ENCODE assay signal across 28 cellular contexts in the genomic region with DNA sequence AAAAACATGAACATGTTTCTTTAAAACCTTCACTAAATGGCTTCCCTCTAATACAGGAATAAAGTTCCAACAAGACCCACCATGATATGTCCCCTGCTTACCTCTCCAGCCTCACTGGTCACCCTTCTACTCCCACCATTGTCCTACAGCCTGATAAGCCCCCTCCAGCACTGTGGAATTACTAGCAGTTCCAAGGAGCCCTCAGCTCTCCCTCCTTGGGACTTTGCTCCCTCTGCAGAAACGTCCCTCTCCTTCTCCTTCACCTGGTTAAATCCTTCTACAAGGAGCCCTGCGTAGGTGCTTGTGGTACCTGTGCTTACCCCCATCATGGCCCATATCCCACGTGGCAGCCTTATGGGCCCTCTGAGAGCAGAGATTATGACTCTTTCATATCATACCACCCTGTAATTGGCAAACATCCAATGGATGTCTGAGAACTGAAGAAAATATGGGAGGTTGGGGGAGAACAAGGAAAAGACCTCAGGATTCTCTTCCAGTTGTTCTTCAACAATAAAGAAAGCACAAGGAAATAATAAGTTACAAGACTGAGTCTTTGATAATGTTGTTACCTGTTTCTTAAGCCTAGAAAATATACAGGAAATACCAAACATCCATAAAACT. TPM values are rescaled to one million over a fixed set of nuclear protein-coding genes. Genes with fewer than 3 reads are reported as not detected.
DNase-seq lines count a peak whose midpoint lies in the region; ATAC-seq and TF ChIP-seq lines count a peak whose summit lies in the region.
"Had no signal": no experiment of that assay in that cellular context is flagged by ENCODE, and none has a peak within 500 bp of the region (broad histone marks: within the 10 kb centered on the region; RNA-seq: fewer than 3 reads in every experiment).

No MANE protein-coding gene starts in this region.

- ATAC-seq in effector memory CD8-positive, alpha-beta T cell (replicated peaks), result no peak
- no peak for ATAC-seq in gastrocnemius medialis
- ATAC-seq in HG02870 (IDR thresholded peaks at IDR 0.05; ENCODE audit: unreplicated experiment), result no peak
- ATAC-seq: activated CD8-positive, alpha-beta T cell treated with anti-CD3 and anti-CD28 coated beads, Interleukin-2, amount 10 ng/mL, durations not matched to agents 7 days and 5 days; left cardiac atrium had no signal

- DNase-seq in activated naive CD4-positive, alpha-beta T cell treated with anti-CD3 and anti-CD28 coated beads, Interleukin-2, amount 10 ng/mL, durations not matched to agents 7 days and 5 days, result no peak
- DNase-seq in NCI-H1436 (lab: John Stamatoyannopoulos, UW), result peak; percentile 52
- DNase-seq in effector memory CD8-positive, alpha-beta T cell, result no peak
- no peak for DNase-seq in gastrocnemius medialis
- DNase-seq in HK-2 (ENCODE audit: unreplicated experiment), result no peak
- no peak for DNase-seq in NCI-H446 treated with DMSO at 0.1 percent for 48 hours (lab: John Stamatoyannopoulos, UW)
- DNase-seq: activated CD4-positive, alpha-beta T cell treated with anti-CD3 and anti-CD28 coated beads for 1 hour; activated CD8-positive, alpha-beta T cell treated with anti-CD3 and anti-CD28 coated beads, Interleukin-2, amount 10 ng/mL, durations not matched to agents 7 days and 5 days; activated T-cell treated with anti-CD3 and anti-CD28 coated beads, Interleukin-2, amount 50 U/mL, for 1 hour; Caco-2; central memory CD4-positive, alpha-beta T cell; dorsolateral prefrontal cortex; HCEC 1CT; heart left ventricle; left cardiac atrium; NCI-H1092 treated with DMSO at 0.1 percent for 48 hours; NCI-H2029 treated with DMSO at 0.1 percent for 48 hours; NK-92 treated with Interleukin-12 subunit alpha and Interleukin-12 subunit beta, amount 100 ng/mL, for 24 hours; Peyer's patch; SIG-M5; stimulated activated CD8-positive, alpha-beta memory T cell treated with anti-CD3 and anti-CD28 coated beads, Interleukin-4, amount 100 ng/mL, for 48 hours; T-helper 1 cell; transverse colon had no signal

- no peaks in the 10 kb centered on the region for H3K9me3 ChIP-seq in gastrocnemius medialis
- H3K9me3 ChIP-seq: Caco-2, heart left ventricle, neutrophil, Peyer's patch, prostate gland, transverse colon had no signal

- no peaks in the 10 kb centered on the region for H3K36me3 ChIP-seq in gastrocnemius medialis
- H3K36me3 ChIP-seq: heart left ventricle, neutrophil, Peyer's patch, prostate gland, transverse colon had no signal

- H3K27ac ChIP-seq in gastrocnemius medialis, result peak overlapping the region in 3 of 4 donors; percentile 30 to 42 (median 39)
- H3K27ac ChIP-seq: dorsolateral prefrontal cortex, neutrophil, Peyer's patch, prostate gland, transverse colon had no signal

- TF ChIP-seq POLR2A in gastrocnemius medialis (IDR thresholded peaks at IDR 0.05), result no peak

- H3K4me1 ChIP-seq in gastrocnemius medialis, result peaks cover 15 to 22% of the 10 kb centered on the region in 2 donors
- H3K4me1 ChIP-seq: Caco-2 had no signal

- H3K27me3 Mint-ChIP-seq in activated naive CD4-positive, alpha-beta T cell treated with anti-CD3 and anti-CD28 coated beads, Interleukin-2, amount 50 U/mL, for 24 hours, result no peaks in the 10 kb centered on the region
- no peaks in the 10 kb centered on the region for H3K27me3 Mint-ChIP-seq in activated naive CD4-positive, alpha-beta T cell treated with anti-CD3 and anti-CD28 coated beads, Interleukin-2, amount 10 ng/mL, durations not matched to agents 7 days and 5 days
- no peaks in the 10 kb centered on the region for H3K27me3 Mint-ChIP-seq in effector memory CD8-positive, alpha-beta T cell
- H3K27me3 Mint-ChIP-seq: B cell had no signal

- H3K4me3 ChIP-seq in gastrocnemius medialis, result no peak overlapping the region
- H3K4me3 ChIP-seq: dorsolateral prefrontal cortex, heart left ventricle, Peyer's patch, prostate gland, transverse colon had no signal

- CTCF ChIA-PET in activated naive CD4-positive, alpha-beta T cell treated with anti-CD3 and anti-CD28 coated beads, Interleukin-2, amount 10 ng/mL, durations not matched to agents 7 days and 5 days (lab: Charles Lee), result no interaction called here

- peak overlapping the region; percentile 79 for H3K27ac Mint-ChIP-seq in activated naive CD4-positive, alpha-beta T cell treated with anti-CD3 and anti-CD28 coated beads, Interleukin-2, amount 50 U/mL, for 24 hours
- H3K27ac Mint-ChIP-seq in activated naive CD4-positive, alpha-beta T cell treated with anti-CD3 and anti-CD28 coated beads, Interleukin-2, amount 10 ng/mL, durations not matched to agents 7 days and 5 days, result no peak overlapping the region
- H3K27ac Mint-ChIP-seq in effector memory CD8-positive, alpha-beta T cell, result peak overlapping the region; percentile 1 to 5
- H3K27ac Mint-ChIP-seq: activated CD8-positive, alpha-beta T cell treated with anti-CD3 and anti-CD28 coated beads, Interleukin-2, amount 10 ng/mL, durations not matched to agents 7 days and 5 days; B cell had no signal

- H3K9me3 Mint-ChIP-seq in activated naive CD4-positive, alpha-beta T cell treated with anti-CD3 and anti-CD28 coated beads, Interleukin-2, amount 50 U/mL, for 24 hours, result no peaks in the 10 kb centered on the region
- no peaks in the 10 kb centered on the region for H3K9me3 Mint-ChIP-seq in activated naive CD4-positive, alpha-beta T cell treated with anti-CD3 and anti-CD28 coated beads, Interleukin-2, amount 10 ng/mL, durations not matched to agents 7 days and 5 days
- H3K9me3 Mint-ChIP-seq in effector memory CD8-positive, alpha-beta T cell, result no peaks in the 10 kb centered on the region

- H3K4me1 Mint-ChIP-seq in activated naive CD4-positive, alpha-beta T cell treated with anti-CD3 and anti-CD28 coated beads, Interleukin-2, amount 50 U/mL, for 24 hours, result peaks cover 82% of the 10 kb centered on the region
- H3K4me1 Mint-ChIP-seq in activated naive CD4-positive, alpha-beta T cell treated with anti-CD3 and anti-CD28 coated beads, Interleukin-2, amount 10 ng/mL, durations not matched to agents 7 days and 5 days, result peaks cover 64% of the 10 kb centered on the region
- peaks cover 43 to 46% of the 10 kb centered on the region in 2 donors for H3K4me1 Mint-ChIP-seq in effector memory CD8-positive, alpha-beta T cell (ENCODE audit: low read depth in 2 of 2)

- in situ Hi-C loops in gastrocnemius medialis (cut with MboI; ENCODE audit: low sequenced_read_pairs in 4 of 4), result no loop called here

- intact Hi-C loops in gastrocnemius medialis (cut with DNase I; ENCODE audit: low total_unique reads), result no loop called here

- no peaks in the 10 kb centered on the region for H3K36me3 Mint-ChIP-seq in activated naive CD4-positive, alpha-beta T cell treated with anti-CD3 and anti-CD28 coated beads, Interleukin-2, amount 50 U/mL, for 24 hours
- peaks cover 25% of the 10 kb centered on the region for H3K36me3 Mint-ChIP-seq in activated naive CD4-positive, alpha-beta T cell treated with anti-CD3 and anti-CD28 coated beads, Interleukin-2, amount 10 ng/mL, durations not matched to agents 7 days and 5 days
- no peaks in the 10 kb centered on the region for H3K36me3 Mint-ChIP-seq in effector memory CD8-positive, alpha-beta T cell (ENCODE audit: insufficient read depth)

- H3K27me3 ChIP-seq in gastrocnemius medialis, result no peaks in the 10 kb centered on the region
- H3K27me3 ChIP-seq: dorsolateral prefrontal cortex, heart left ventricle, Peyer's patch, transverse colon had no signal

- H3K4me3 Mint-ChIP-seq in activated naive CD4-positive, alpha-beta T cell treated with anti-CD3 and anti-CD28 coated beads, Interleukin-2, amount 50 U/mL, for 24 hours, result no peak overlapping the region
- no peak overlapping the region for H3K4me3 Mint-ChIP-seq in activated naive CD4-positive, alpha-beta T cell treated with anti-CD3 and anti-CD28 coated beads, Interleukin-2, amount 10 ng/mL, durations not matched to agents 7 days and 5 days
- no peak overlapping the region for H3K4me3 Mint-ChIP-seq in effector memory CD8-positive, alpha-beta T cell
- H3K4me3 Mint-ChIP-seq: activated CD8-positive, alpha-beta T cell treated with anti-CD3 and anti-CD28 coated beads, Interleukin-2, amount 10 ng/mL, durations not matched to agents 7 days and 5 days; B cell had no signal

- no peak for TF ChIP-seq CTCF in gastrocnemius medialis (IDR thresholded peaks at IDR 0.05 in 4 of 5, conservative IDR thresholded peaks at IDR 0.05 in 1 of 5)

RNA-seq across cellular contexts. Expression of a gene that starts 26.1 kb away (rescaled TPM):
- 10 to 100 TPM; 31.4 to 46.7 (median 45.6) TPM for total RNA-seq in gastrocnemius medialis
